3 cellular contexts compared by ENCODE assay signal in genomic region chr1:75801480-75801879, GRCh38. TPM values are rescaled to one million over a fixed set of nuclear protein-coding genes. Genes with fewer than 3 reads are reported as not detected.
"Had no signal": no experiment of that assay in that cellular context is flagged by ENCODE, and none has a peak within 500 bp of the region (broad histone marks: within the 10 kb centered on the region; RNA-seq: fewer than 3 reads in every experiment).

No MANE protein-coding gene starts in this region.

RNA-seq across cellular contexts. Expression of gene MSH4, which starts 4.8 kb away (rescaled TPM):
- total RNA-seq: ascending aorta, body of pancreas had no signal
- polyA plus RNA-seq: cardiac muscle cell had no signal
